In the genomic region with DNA sequence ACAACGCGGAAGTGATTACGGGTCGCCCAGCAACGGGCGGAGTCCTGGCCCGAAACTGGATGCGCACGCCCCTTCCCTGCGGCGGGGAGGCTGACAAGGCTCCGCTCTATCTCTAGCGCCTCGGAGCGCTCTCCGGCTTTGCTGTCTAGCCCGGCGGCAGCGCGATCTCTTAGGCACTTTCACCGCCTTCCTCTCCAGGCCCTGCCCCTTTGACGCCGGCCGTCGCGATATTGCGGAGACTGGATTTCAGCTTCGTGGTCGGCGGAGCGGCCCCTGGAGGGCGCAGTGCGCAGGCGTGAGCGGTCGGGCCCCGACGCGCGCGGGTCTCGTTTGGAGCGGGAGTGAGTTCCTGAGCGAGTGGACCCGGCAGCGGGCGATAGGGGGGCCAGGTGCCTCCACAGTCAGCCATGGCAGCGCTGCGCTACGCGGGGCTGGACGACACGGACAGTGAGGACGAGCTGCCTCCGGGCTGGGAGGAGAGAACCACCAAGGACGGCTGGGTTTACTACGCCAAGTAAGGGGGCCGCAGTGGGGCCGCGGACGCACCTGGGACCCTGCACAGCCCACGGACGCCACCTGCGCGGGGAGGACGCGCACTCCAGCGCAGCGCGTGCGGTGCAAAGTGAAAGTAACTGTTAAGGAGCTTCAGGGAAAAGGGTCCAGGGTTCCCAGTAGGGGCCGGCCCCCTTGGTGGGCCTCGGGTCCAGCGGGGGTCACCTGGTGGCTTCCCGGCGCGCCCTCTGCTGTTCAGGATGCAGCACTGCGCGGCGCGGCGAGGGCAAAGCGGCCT, we compare ENCODE assay signal across 1 cellular context.
TF ChIP-seq lines count a peak whose summit lies in the region.

Gene WWOX (plus strand): TSS at position 283 of the 790 bp plus-strand sequence.

TF ChIP-seq in K562, 482 proteins besides CTCF, POLR2A, EP300 and RAD21 (continued from another document and continues in another):
- TF ChIP-seq ZNF277 (CRISPR knock-in tag; IDR thresholded peaks at IDR 0.05; ENCODE audit: borderline replicate concordance) = no peak
- no peak for TF ChIP-seq BMI1 (IDR thresholded peaks at IDR 0.05; ENCODE audit: low read length)
- peak; percentile 71; the same call in 1 of the 2 replicates for TF ChIP-seq CREB1 (IDR thresholded peaks at IDR 0.05)
- TF ChIP-seq CREB1 (CRISPR knock-in tag; IDR thresholded peaks at IDR 0.05) = peak; percentile 87
- TF ChIP-seq ZNF134 (CRISPR knock-in tag; conservative IDR thresholded peaks at IDR 0.05) = no peak
- peak; percentile 8 for TF ChIP-seq ZFP36 (IDR thresholded peaks at IDR 0.05; ENCODE audit: low read depth, low read length, partially characterized antibody)
- peak; percentile 21; the same call in 1 of the 2 replicates for TF ChIP-seq NFE2 (IDR thresholded peaks at IDR 0.05; ENCODE audit: low read depth)
- TF ChIP-seq XRCC4 (IDR thresholded peaks at IDR 0.05; ENCODE audit: extremely low read depth, insufficient read depth, insufficient read length) = no peak
- TF ChIP-seq MBD1 (CRISPR knock-in tag; IDR thresholded peaks at IDR 0.05) = no peak
- TF ChIP-seq SIRT6 (IDR thresholded peaks at IDR 0.05; ENCODE audit: low read depth, low read length) = no peak
- peak; percentile 99 for TF ChIP-seq NUFIP1 (IDR thresholded peaks at IDR 0.05; ENCODE audit: partially characterized antibody)
- no peak for TF ChIP-seq ZNF740 (CRISPR knock-in tag; IDR thresholded peaks at IDR 0.05)
- TF ChIP-seq ZNF740 (tag; IDR thresholded peaks at IDR 0.05) = no peak
- TF ChIP-seq RNF2 (IDR thresholded peaks at IDR 0.05) = peak; percentile 60; the same call in 1 of the 2 replicates
- peak; percentile 73 for TF ChIP-seq HNRNPLL (IDR thresholded peaks at IDR 0.05; ENCODE audit: low read depth, low read length, poor library complexity, severe bottlenecking)
- TF ChIP-seq ZNF717 (CRISPR knock-in tag; IDR thresholded peaks at IDR 0.05) = no peak
- no peak for TF ChIP-seq ZFP30 (CRISPR knock-in tag; IDR thresholded peaks at IDR 0.05; ENCODE audit: borderline replicate concordance)
- 0 out of 2 replicates have a peak, but pooled peaks have one; percentile 9 for TF ChIP-seq RAD51 (IDR thresholded peaks at IDR 0.05; ENCODE audit: borderline replicate concordance, low read depth)
- no peak for TF ChIP-seq PTBP1 (IDR thresholded peaks at IDR 0.05; ENCODE audit: low read depth, low read length)
- peak in 2 of 3 experiments; percentile 3 to 77 for TF ChIP-seq YY1 (IDR thresholded peaks at IDR 0.05; ENCODE audit: borderline replicate concordance in 1 of 3, control insufficient read depth in 1 of 3, extremely low read depth in 1 of 3, insufficient read depth in 3 of 3, insufficient read length in 1 of 3, insufficient replicate concordance in 2 of 3, low read depth in 1 of 3, low read length in 2 of 3)
- TF ChIP-seq, protein P1, sequence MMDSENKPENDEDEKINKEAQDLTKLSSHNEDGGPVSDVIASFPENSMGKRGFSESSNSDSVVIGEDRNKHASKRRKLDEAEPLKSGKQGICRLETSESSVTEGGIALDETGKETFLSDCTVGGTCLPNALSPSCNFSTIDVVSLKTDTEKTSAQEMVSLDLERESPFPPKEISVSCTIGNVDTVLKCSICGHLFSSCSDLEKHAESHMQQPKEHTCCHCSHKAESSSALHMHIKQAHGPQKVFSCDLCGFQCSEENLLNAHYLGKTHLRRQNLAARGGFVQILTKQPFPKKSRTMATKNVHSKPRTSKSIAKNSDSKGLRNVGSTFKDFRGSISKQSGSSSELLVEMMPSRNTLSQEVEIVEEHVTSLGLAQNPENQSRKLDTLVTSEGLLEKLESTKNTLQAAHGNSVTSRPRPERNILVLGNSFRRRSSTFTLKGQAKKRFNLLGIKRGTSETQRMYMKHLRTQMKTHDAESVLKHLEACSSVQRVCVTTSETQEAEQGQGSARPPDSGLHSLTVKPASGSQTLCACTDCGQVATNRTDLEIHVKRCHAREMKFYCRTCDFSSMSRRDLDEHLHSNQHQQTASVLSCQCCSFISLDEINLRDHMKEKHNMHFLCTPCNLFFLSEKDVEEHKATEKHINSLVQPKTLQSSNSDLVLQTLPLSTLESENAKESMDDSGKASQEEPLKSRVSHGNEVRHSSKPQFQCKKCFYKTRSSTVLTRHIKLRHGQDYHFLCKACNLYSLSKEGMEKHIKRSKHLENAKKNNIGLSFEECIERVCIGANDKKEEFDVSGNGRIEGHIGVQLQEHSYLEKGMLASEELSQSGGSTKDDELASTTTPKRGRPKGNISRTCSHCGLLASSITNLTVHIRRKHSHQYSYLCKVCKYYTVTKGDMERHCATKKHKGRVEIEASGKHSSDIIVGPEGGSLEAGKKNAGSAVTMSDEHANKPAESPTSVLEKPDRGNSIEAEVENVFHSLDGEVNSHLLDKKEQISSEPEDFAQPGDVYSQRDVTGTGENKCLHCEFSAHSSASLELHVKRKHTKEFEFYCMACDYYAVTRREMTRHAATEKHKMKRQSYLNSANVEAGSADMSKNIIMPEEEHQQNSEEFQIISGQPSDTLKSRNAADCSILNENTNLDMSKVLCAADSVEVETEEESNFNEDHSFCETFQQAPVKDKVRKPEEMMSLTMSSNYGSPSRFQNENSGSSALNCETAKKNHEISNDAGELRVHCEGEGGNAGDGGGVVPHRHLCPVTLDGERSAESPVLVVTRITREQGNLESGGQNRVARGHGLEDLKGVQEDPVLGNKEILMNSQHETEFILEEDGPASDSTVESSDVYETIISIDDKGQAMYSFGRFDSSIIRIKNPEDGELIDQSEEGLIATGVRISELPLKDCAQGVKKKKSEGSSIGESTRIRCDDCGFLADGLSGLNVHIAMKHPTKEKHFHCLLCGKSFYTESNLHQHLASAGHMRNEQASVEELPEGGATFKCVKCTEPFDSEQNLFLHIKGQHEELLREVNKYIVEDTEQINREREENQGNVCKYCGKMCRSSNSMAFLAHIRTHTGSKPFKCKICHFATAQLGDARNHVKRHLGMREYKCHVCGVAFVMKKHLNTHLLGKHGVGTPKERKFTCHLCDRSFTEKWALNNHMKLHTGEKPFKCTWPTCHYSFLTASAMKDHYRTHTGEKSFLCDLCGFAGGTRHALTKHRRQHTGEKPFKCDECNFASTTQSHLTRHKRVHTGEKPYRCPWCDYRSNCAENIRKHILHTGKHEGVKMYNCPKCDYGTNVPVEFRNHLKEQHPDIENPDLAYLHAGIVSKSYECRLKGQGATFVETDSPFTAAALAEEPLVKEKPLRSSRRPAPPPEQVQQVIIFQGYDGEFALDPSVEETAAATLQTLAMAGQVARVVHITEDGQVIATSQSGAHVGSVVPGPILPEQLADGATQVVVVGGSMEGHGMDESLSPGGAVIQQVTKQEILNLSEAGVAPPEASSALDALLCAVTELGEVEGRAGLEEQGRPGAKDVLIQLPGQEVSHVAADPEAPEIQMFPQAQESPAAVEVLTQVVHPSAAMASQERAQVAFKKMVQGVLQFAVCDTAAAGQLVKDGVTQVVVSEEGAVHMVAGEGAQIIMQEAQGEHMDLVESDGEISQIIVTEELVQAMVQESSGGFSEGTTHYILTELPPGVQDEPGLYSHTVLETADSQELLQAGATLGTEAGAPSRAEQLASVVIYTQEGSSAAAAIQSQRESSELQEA (IDR thresholded peaks at IDR 0.05; ENCODE audit: low read depth) = peak; percentile 62; the same call in 1 of the 2 replicates
- TF ChIP-seq TARDBP (IDR thresholded peaks at IDR 0.05) = peak; percentile 77
- no peak for TF ChIP-seq ARNT (IDR thresholded peaks at IDR 0.05)
- peak; percentile 90 for TF ChIP-seq RBFOX2 (IDR thresholded peaks at IDR 0.05; ENCODE audit: low read depth, low read length)
- TF ChIP-seq, protein P2, sequence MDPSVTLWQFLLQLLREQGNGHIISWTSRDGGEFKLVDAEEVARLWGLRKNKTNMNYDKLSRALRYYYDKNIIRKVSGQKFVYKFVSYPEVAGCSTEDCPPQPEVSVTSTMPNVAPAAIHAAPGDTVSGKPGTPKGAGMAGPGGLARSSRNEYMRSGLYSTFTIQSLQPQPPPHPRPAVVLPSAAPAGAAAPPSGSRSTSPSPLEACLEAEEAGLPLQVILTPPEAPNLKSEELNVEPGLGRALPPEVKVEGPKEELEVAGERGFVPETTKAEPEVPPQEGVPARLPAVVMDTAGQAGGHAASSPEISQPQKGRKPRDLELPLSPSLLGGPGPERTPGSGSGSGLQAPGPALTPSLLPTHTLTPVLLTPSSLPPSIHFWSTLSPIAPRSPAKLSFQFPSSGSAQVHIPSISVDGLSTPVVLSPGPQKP (CRISPR knock-in tag; IDR thresholded peaks at IDR 0.05) = no peak
- no peak for TF ChIP-seq HDAC2 (IDR thresholded peaks at IDR 0.05)
- no peak for TF ChIP-seq ZNF764 (CRISPR knock-in tag; IDR thresholded peaks at IDR 0.05; ENCODE audit: low read depth)
- TF ChIP-seq SRSF1 (IDR thresholded peaks at IDR 0.05; ENCODE audit: low read depth, low read length) = no peak
- no peak for TF ChIP-seq SMARCC2 (IDR thresholded peaks at IDR 0.05; ENCODE audit: low read depth)
- TF ChIP-seq SAFB (IDR thresholded peaks at IDR 0.05; ENCODE audit: borderline replicate concordance, low read depth, low read length) = peak; percentile 70
- TF ChIP-seq, protein P3, sequence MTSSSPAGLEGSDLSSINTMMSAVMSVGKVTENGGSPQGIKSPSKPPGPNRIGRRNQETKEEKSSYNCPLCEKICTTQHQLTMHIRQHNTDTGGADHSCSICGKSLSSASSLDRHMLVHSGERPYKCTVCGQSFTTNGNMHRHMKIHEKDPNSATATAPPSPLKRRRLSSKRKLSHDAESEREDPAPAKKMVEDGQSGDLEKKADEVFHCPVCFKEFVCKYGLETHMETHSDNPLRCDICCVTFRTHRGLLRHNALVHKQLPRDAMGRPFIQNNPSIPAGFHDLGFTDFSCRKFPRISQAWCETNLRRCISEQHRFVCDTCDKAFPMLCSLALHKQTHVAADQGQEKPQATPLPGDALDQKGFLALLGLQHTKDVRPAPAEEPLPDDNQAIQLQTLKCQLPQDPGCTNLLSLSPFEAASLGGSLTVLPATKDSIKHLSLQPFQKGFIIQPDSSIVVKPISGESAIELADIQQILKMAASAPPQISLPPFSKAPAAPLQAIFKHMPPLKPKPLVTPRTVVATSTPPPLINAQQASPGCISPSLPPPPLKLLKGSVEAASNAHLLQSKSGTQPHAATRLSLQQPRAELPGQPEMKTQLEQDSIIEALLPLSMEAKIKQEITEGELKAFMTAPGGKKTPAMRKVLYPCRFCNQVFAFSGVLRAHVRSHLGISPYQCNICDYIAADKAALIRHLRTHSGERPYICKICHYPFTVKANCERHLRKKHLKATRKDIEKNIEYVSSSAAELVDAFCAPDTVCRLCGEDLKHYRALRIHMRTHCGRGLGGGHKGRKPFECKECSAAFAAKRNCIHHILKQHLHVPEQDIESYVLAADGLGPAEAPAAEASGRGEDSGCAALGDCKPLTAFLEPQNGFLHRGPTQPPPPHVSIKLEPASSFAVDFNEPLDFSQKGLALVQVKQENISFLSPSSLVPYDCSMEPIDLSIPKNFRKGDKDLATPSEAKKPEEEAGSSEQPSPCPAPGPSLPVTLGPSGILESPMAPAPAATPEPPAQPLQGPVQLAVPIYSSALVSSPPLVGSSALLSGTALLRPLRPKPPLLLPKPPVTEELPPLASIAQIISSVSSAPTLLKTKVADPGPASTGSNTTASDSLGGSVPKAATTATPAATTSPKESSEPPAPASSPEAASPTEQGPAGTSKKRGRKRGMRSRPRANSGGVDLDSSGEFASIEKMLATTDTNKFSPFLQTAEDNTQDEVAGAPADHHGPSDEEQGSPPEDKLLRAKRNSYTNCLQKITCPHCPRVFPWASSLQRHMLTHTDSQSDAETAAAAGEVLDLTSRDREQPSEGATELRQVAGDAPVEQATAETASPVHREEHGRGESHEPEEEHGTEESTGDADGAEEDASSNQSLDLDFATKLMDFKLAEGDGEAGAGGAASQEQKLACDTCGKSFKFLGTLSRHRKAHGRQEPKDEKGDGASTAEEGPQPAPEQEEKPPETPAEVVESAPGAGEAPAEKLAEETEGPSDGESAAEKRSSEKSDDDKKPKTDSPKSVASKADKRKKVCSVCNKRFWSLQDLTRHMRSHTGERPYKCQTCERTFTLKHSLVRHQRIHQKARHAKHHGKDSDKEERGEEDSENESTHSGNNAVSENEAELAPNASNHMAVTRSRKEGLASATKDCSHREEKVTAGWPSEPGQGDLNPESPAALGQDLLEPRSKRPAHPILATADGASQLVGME (CRISPR knock-in tag; IDR thresholded peaks at IDR 0.05) = no peak; the same call in 1 of the 2 replicates
- TF ChIP-seq ZNF311 (CRISPR knock-in tag; IDR thresholded peaks at IDR 0.05) = no peak
- TF ChIP-seq, protein P4, sequence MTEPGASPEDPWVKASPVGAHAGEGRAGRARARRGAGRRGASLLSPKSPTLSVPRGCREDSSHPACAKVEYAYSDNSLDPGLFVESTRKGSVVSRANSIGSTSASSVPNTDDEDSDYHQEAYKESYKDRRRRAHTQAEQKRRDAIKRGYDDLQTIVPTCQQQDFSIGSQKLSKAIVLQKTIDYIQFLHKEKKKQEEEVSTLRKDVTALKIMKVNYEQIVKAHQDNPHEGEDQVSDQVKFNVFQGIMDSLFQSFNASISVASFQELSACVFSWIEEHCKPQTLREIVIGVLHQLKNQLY (CRISPR knock-in tag; conservative IDR thresholded peaks at IDR 0.05) = no peak
- no peak for TF ChIP-seq TAF7 (tag; IDR thresholded peaks at IDR 0.05)
- peak; percentile 57 for TF ChIP-seq KDM5B (IDR thresholded peaks at IDR 0.05; ENCODE audit: insufficient replicate concordance, low read depth, low read length)
